Comparison of ENCODE assay signal across 2 cellular contexts in genomic region chr11:72834905-72835304, GRCh38.
TF ChIP-seq lines count a peak whose summit lies in the region.

No MANE protein-coding gene starts in this region.

TF ChIP-seq in IMR-90, 13 proteins besides CTCF, POLR2A, EP300 and RAD21:
- TF ChIP-seq RCOR1 (IDR thresholded peaks at IDR 0.05; ENCODE audit: insufficient replicate concordance, low read length) (no peak), CEBPB (IDR thresholded peaks at IDR 0.05; ENCODE audit: low read depth, low read length) (peak; percentile 57; the same call in 1 of the 2 replicates)

TF ChIP-seq in HEK293T, 16 proteins besides CTCF, POLR2A, EP300 and RAD21:
- TF ChIP-seq FOXK2 (IDR thresholded peaks at IDR 0.05) (no peak), ELF4 (IDR thresholded peaks at IDR 0.05) (no peak), SP1 (IDR thresholded peaks at IDR 0.05) (no peak), FOXA1 (IDR thresholded peaks at IDR 0.05) (no peak)
